Comparison of ENCODE assay signal across 25 cellular contexts in genomic region chr13:113074876-113075275, GRCh38. TPM values are rescaled to one million over a fixed set of nuclear protein-coding genes. Genes with fewer than 3 reads are reported as not detected.
"Had no signal": no experiment of that assay in that cellular context is flagged by ENCODE, and none has a peak within 500 bp of the region (broad histone marks: within the 10 kb centered on the region; RNA-seq: fewer than 3 reads in every experiment).

No MANE protein-coding gene starts in this region.

- H3K36me3 ChIP-seq: brain microvascular endothelial cell had no signal

- H3K4me1 ChIP-seq: Peyer's patch had no signal

- H3K27ac ChIP-seq: brain microvascular endothelial cell, Peyer's patch, RWPE1 had no signal

- H3K9me3 ChIP-seq: Peyer's patch had no signal

- DNase-seq: activated B cell treated with CpG ODN at 0.5 μM for 24 hours; activated CD4-positive, alpha-beta memory T cell treated with anti-CD3 and anti-CD28 coated beads for 36 hours; activated CD4-positive, alpha-beta T cell treated with anti-CD3 and anti-CD28 coated beads, Interleukin-2, amount 10 ng/mL, durations not matched to agents 7 days and 5 days; activated gamma-delta T cell; activated naive CD4-positive, alpha-beta T cell treated with anti-CD3 and anti-CD28 coated beads for 36 hours; activated T-cell treated with anti-CD3 and anti-CD28 coated beads for 4 hours; activated T-cell treated with anti-CD3 and anti-CD28 coated beads, Interleukin-2, amount 50 U/mL, for 48 hours; brain microvascular endothelial cell; IMR-90; Kasumi-1; KBM-7; NCI-H1105 treated with DMSO at 0.1 percent for 48 hours; NCI-H1436 treated with DMSO at 0.1 percent for 48 hours; NCI-H187; NCI-H2081; NCI-H446; NCI-H524; Peyer's patch; SHP77 treated with DMSO at 0.1 percent for 48 hours; T-helper 17 cell; T-helper 9 cell had no signal

- ATAC-seq: activated T-helper 17 cell treated with anti-CD3 and anti-CD28 coated beads, Interleukin-2, amount 50 U/mL, for 72 hours; T-helper 17 cell had no signal

- H3K27me3 ChIP-seq: brain microvascular endothelial cell, Peyer's patch had no signal

- H3K4me3 ChIP-seq: Peyer's patch had no signal

RNA-seq across cellular contexts. Expression of gene F7, which starts 30.7 kb away (rescaled TPM):
- total RNA-seq: activated B cell treated with CpG ODN at 0.5 μM for 24 hours; activated CD4-positive, alpha-beta T cell treated with anti-CD3 and anti-CD28 coated beads, Interleukin-2, amount 10 ng/mL, durations not matched to agents 7 days and 5 days; SK-MEL-5; T-helper 17 cell had no signal

RNA-seq across cellular contexts. Expression of gene F10, which starts 47.7 kb away (rescaled TPM):
- total RNA-seq: activated B cell treated with CpG ODN at 0.5 μM for 24 hours; activated CD4-positive, alpha-beta memory T cell treated with anti-CD3 and anti-CD28 coated beads for 36 hours; activated CD4-positive, alpha-beta T cell treated with anti-CD3 and anti-CD28 coated beads, Interleukin-2, amount 10 ng/mL, durations not matched to agents 7 days and 5 days; activated CD8-positive, alpha-beta memory T cell treated with anti-CD3 and anti-CD28 coated beads for 36 hours; activated naive CD4-positive, alpha-beta T cell treated with anti-CD3 and anti-CD28 coated beads for 36 hours; SK-MEL-5; T-helper 17 cell had no signal
